19 cellular contexts compared by ENCODE assay signal in genomic region chr3:117692416-117692995, GRCh38.
DNase-seq lines count a peak whose midpoint lies in the region; ATAC-seq, FAIRE-seq and TF ChIP-seq lines count a peak whose summit lies in the region.
"Had no signal": no experiment of that assay in that cellular context is flagged by ENCODE, and none has a peak within 500 bp of the region (broad histone marks: within the 10 kb centered on the region; RNA-seq: fewer than 3 reads in every experiment).

No MANE protein-coding gene starts in this region.

- TF ChIP-seq CTCF in AG04449 (IDR thresholded peaks at IDR 0.05; ENCODE audit: insufficient read depth, low read length, missing control alignments) (no peak), bronchial epithelial cell (IDR thresholded peaks at IDR 0.05; ENCODE audit: insufficient read depth, low read length, severe bottlenecking) (no peak), gastrocnemius medialis (IDR thresholded peaks at IDR 0.05 in 4 of 5, conservative IDR thresholded peaks at IDR 0.05 in 1 of 5) (no peak)

- H3K9me3 ChIP-seq in iPS-18a (ENCODE audit: control insufficient read depth, low read depth, low read length) (no peaks in the 10 kb centered on the region), gastrocnemius medialis (no peaks in the 10 kb centered on the region)
- H3K9me3 ChIP-seq: thoracic aorta had no signal

- FAIRE-seq in bronchial epithelial cell (lab: Jason Lieb, UNC): no peak

- H3K27ac ChIP-seq in iPS-18a (ENCODE audit: low read length): peak overlapping the region; percentile 39
- no peak overlapping the region for H3K27ac ChIP-seq in gastrocnemius medialis
- H3K27ac ChIP-seq: hepatocyte, thoracic aorta had no signal

- H3K4me3 ChIP-seq in AG04449 (ENCODE audit: low read depth, low read length) (no peak overlapping the region), bronchial epithelial cell (ENCODE audit: low read depth, low read length) (no peak overlapping the region), iPS-18a (ENCODE audit: low read length) (no peak overlapping the region), gastrocnemius medialis (no peak overlapping the region)
- H3K4me3 ChIP-seq: hepatocyte, thoracic aorta had no signal

- intact Hi-C loops in Right ventricle myocardium superior (cut with DNase I): no loop called here
- intact Hi-C loops in gastrocnemius medialis (cut with DNase I; ENCODE audit: low total_unique reads): no loop called here

- CTCF ChIA-PET in AG04449 (lab: Yijun Ruan, JAX): interaction anchor here (0.8 kb wide), 1 partner anchor 306 kb away, joined by 3 read pairs; no protein-coding TSS in a partner anchor

- H3K4me1 ChIP-seq in iPS-18a (ENCODE audit: control insufficient read depth, low read depth, low read length) (peaks cover 43% of the 10 kb centered on the region), gastrocnemius medialis (no peaks in the 10 kb centered on the region)

- peak overlapping the region; percentile 20 for H3K9ac ChIP-seq in iPS-18a (ENCODE audit: low read length)

- POLR2A ChIA-PET in AG04449 (lab: Yijun Ruan, JAX): no interaction called here

- H3K36me3 ChIP-seq in bronchial epithelial cell (ENCODE audit: control insufficient read depth, insufficient read depth, low read length): no peaks in the 10 kb centered on the region
- no peaks in the 10 kb centered on the region for H3K36me3 ChIP-seq in iPS-18a (ENCODE audit: control insufficient read depth, low read depth, low read length)
- no peaks in the 10 kb centered on the region for H3K36me3 ChIP-seq in gastrocnemius medialis
- H3K36me3 ChIP-seq: thoracic aorta had no signal

- H3K27me3 ChIP-seq in bronchial epithelial cell (ENCODE audit: control insufficient read depth, insufficient read depth, low read length): no peaks in the 10 kb centered on the region
- H3K27me3 ChIP-seq in iPS-18a (ENCODE audit: control insufficient read depth, insufficient read depth, low read length): no peaks in the 10 kb centered on the region
- no peaks in the 10 kb centered on the region for H3K27me3 ChIP-seq in gastrocnemius medialis
- H3K27me3 ChIP-seq: hepatocyte had no signal

- in situ Hi-C loops in gastrocnemius medialis (cut with MboI; ENCODE audit: low sequenced_read_pairs in 4 of 4): no loop called here

- DNase-seq in AG04449 (ENCODE audit: low read depth, low spot score) (peak; percentile 33), HT1080 (ENCODE audit: low read depth) (peak; percentile 94), bronchial epithelial cell (ENCODE audit: low read depth) (peak; percentile 72), germinal center (ENCODE audit: low spot score) (no peak), NCI-H2081 (lab: John Stamatoyannopoulos, UW) (no peak), Right ventricle myocardium superior (no peak), gastrocnemius medialis (no peak)
- DNase-seq: activated CD8-positive, alpha-beta memory T cell treated with anti-CD3 and anti-CD28 coated beads, Interleukin-2, amount 50 U/mL, for 4 hours; activated naive CD4-positive, alpha-beta T cell treated with anti-CD3 and anti-CD28 coated beads, Interleukin-2, amount 10 ng/mL, durations not matched to agents 7 days and 5 days; NCI-H2029; NCI-H526; right cardiac atrium; stimulated activated CD4-positive, alpha-beta T cell treated with anti-CD3 and anti-CD28 coated beads, Interleukin-2, amount 100 ng/mL, for 48 hours; stimulated activated CD8-positive, alpha-beta memory T cell treated with anti-CD3 and anti-CD28 coated beads, Interleukin-4, amount 100 ng/mL, for 48 hours; T-cell had no signal

- no peak for TF ChIP-seq POLR2A in gastrocnemius medialis (IDR thresholded peaks at IDR 0.05)

- no peak for ATAC-seq in Right ventricle myocardium superior (ENCODE audit: poor library complexity)
- no peak for ATAC-seq in gastrocnemius medialis
- ATAC-seq: Panc1, right cardiac atrium, T-cell had no signal

Comparison
In these comparisons a context has a peak if more than half of its experiments do, and no peak if none do; other contexts are left out.
1. DNase-seq: peak in AG04449 (single experiment), HT1080 (single experiment) and bronchial epithelial cell (single experiment); none in germinal center (single experiment), NCI-H2081 (0 of 2), Right ventricle myocardium superior (single experiment) and gastrocnemius medialis (0 of 2).